ENCODE assay signal across 1 cellular context in genomic region chr12:68210875-68211274, GRCh38.
TF ChIP-seq lines count a peak whose summit lies in the region.

No MANE protein-coding gene starts in this region.

TF ChIP-seq in WTC11, 78 proteins besides CTCF, POLR2A, EP300 and RAD21 (continued from another document):
- TF ChIP-seq FOXJ3 (CRISPR knock-in tag; IDR thresholded peaks at IDR 0.05; ENCODE audit: borderline replicate concordance) = no peak
- no peak for TF ChIP-seq HMGXB4 (CRISPR knock-in tag; IDR thresholded peaks at IDR 0.05)
- no peak for TF ChIP-seq ZNF425 (CRISPR knock-in tag; conservative IDR thresholded peaks at IDR 0.05)
- TF ChIP-seq USF1 (CRISPR knock-in tag; IDR thresholded peaks at IDR 0.05) = no peak
- no peak for TF ChIP-seq NR1H2 (CRISPR knock-in tag; IDR thresholded peaks at IDR 0.05)
- TF ChIP-seq ETV6 (CRISPR knock-in tag; IDR thresholded peaks at IDR 0.05) = no peak
- TF ChIP-seq TEAD1 (CRISPR knock-in tag; IDR thresholded peaks at IDR 0.05) = no peak
